29 cellular contexts compared by ENCODE assay signal in genomic region chr2:197827618-197828017, GRCh38. TPM values are rescaled to one million over a fixed set of nuclear protein-coding genes. Genes with fewer than 3 reads are reported as not detected.
"Had no signal": no experiment of that assay in that cellular context is flagged by ENCODE, and none has a peak within 500 bp of the region (broad histone marks: within the 10 kb centered on the region; RNA-seq: fewer than 3 reads in every experiment).

No MANE protein-coding gene starts in this region.

- DNase-seq: activated CD4-positive, alpha-beta T cell treated with anti-CD3 and anti-CD28 coated beads for 36 hours; activated CD8-positive, alpha-beta T cell treated with anti-CD3 and anti-CD28 coated beads for 36 hours; activated naive CD4-positive, alpha-beta T cell treated with anti-CD3 and anti-CD28 coated beads, Interleukin-2, amount 10 ng/mL, durations not matched to agents 7 days and 5 days; activated T-cell treated with anti-CD3 and anti-CD28 coated beads, Interleukin-2, amount 50 U/mL, for 1 hour; effector CD4-positive, alpha-beta T cell; foreskin melanocyte; head of caudate nucleus; occipital lobe; small intestine; stimulated activated CD4-positive, alpha-beta T cell treated with anti-CD3 and anti-CD28 coated beads, Interleukin-4, amount 100 ng/mL, for 24 hours; stomach; SW 1271; testis; upper lobe of right lung had no signal

- H3K27me3 ChIP-seq: ascending aorta, breast epithelium, SJSA1, stomach, testis, upper lobe of right lung had no signal

- H3K9me3 ChIP-seq: ascending aorta, breast epithelium, SJSA1, stomach, testis, upper lobe of right lung had no signal

- H3K36me3 ChIP-seq: ascending aorta, breast epithelium, SJSA1, stomach, upper lobe of right lung had no signal

- H3K27ac ChIP-seq: ascending aorta, breast epithelium, coronary artery, SJSA1, stomach, testis, upper lobe of right lung had no signal

- ATAC-seq: activated CD4-positive, alpha-beta T cell treated with anti-CD3 and anti-CD28 coated beads for 36 hours; activated CD8-positive, alpha-beta T cell treated with anti-CD3 and anti-CD28 coated beads for 36 hours; activated T-helper 17 cell treated with anti-CD3 and anti-CD28 coated beads, Interleukin-2, amount 50 U/mL, for 72 hours; esophagus mucosa; left lobe of liver; stimulated activated effector memory CD8-positive, alpha-beta T cell treated with anti-CD3 and anti-CD28 coated beads, Interleukin-12 subunit alpha, Interleukin-12 subunit beta, amount 100 ng/mL, for 72 hours; upper lobe of right lung; WTC11 had no signal

- H3K4me1 ChIP-seq: ascending aorta, breast epithelium, SJSA1, stomach, testis, upper lobe of right lung had no signal

- H3K4me3 ChIP-seq: ascending aorta, breast epithelium, coronary artery, lung, SJSA1, stomach, testis, upper lobe of right lung had no signal

RNA-seq across cellular contexts. Expression of gene BOLL, which starts 42.5 kb away (rescaled TPM):
- total RNA-seq: activated CD4-positive, alpha-beta T cell treated with anti-CD3 and anti-CD28 coated beads for 36 hours; activated CD8-positive, alpha-beta T cell treated with anti-CD3 and anti-CD28 coated beads for 36 hours; activated T-helper 17 cell treated with anti-CD3 and anti-CD28 coated beads, Interleukin-2, amount 50 U/mL, for 72 hours; ascending aorta; esophagus mucosa; left lobe of liver; lung; occipital lobe; posterior vena cava; SJSA1; stomach; T-helper 2 cell treated with Interferon-gamma antibody and Interleukin-4, amounts not matched to agents 100 ng/mL and 5 ng/mL, for 36 hours; upper lobe of right lung had no signal
- polyA plus RNA-seq: adipose tissue, keratinocyte, lung, neural cell, small intestine, stomach had no signal
